Comparison of ENCODE assay signal across 23 cellular contexts in genomic region chr12:99957866-99958466, GRCh38. TPM values are rescaled to one million over a fixed set of nuclear protein-coding genes. Genes with fewer than 3 reads are reported as not detected.
DNase-seq lines count a peak whose midpoint lies in the region; ATAC-seq and TF ChIP-seq lines count a peak whose summit lies in the region.
"Had no signal": no experiment of that assay in that cellular context is flagged by ENCODE, and none has a peak within 500 bp of the region (broad histone marks: within the 10 kb centered on the region; RNA-seq: fewer than 3 reads in every experiment).

No MANE protein-coding gene starts in this region.

- no peaks in the 10 kb centered on the region for H3K9me3 Mint-ChIP-seq in MCF 10A (ENCODE audit: unreplicated experiment)

- CTCF ChIA-PET in MCF 10A (lab: Yijun Ruan, JAX) (interaction anchor here (0.6 kb wide), 1 partner anchor 1884 kb away, joined by 3 read pairs; no protein-coding TSS in a partner anchor), mammary epithelial cell (lab: Charles Lee; ENCODE audit: low non-redundant PET) (no interaction called here)

- H3K27me3 Mint-ChIP-seq in MCF 10A (ENCODE audit: insufficient read depth, unreplicated experiment) = no peaks in the 10 kb centered on the region
- H3K27me3 Mint-ChIP-seq: IgD-negative memory B cell had no signal

- peaks cover 5% of the 10 kb centered on the region for H3K36me3 Mint-ChIP-seq in MCF 10A (ENCODE audit: insufficient read depth, unreplicated experiment)
- H3K36me3 Mint-ChIP-seq: IgD-negative memory B cell had no signal

- no peak for TF ChIP-seq CTCF in MCF 10A (IDR thresholded peaks at IDR 0.05; ENCODE audit: unreplicated experiment)
- TF ChIP-seq CTCF in mammary epithelial cell (conservative IDR thresholded peaks at IDR 0.05 in 1 of 2, IDR thresholded peaks at IDR 0.05 in 1 of 2; ENCODE audit: extremely low read depth in 1 of 2, insufficient read depth in 1 of 2, low read depth in 1 of 2, low read length in 2 of 2) = no peak
- no peak for TF ChIP-seq CTCF in VCaP (conservative IDR thresholded peaks at IDR 0.05)
- no peak for TF ChIP-seq CTCF in fibroblast of mammary gland (conservative IDR thresholded peaks at IDR 0.05; ENCODE audit: control insufficient read depth, insufficient read depth, low read depth, low read length)
- no peak for TF ChIP-seq CTCF in adrenal gland (IDR thresholded peaks at IDR 0.05)

- POLR2A ChIA-PET in MCF 10A (lab: Yijun Ruan, JAX) = interaction anchor here (2.5 kb wide), 1 partner anchor 48 kb away, joined by 11 read pairs; no protein-coding TSS in a partner anchor

- peak; percentile 27 for DNase-seq in MCF 10A (ENCODE audit: unreplicated experiment)
- DNase-seq in mammary epithelial cell = no peak
- peak; percentile 24 for DNase-seq in fibroblast of mammary gland (ENCODE audit: low read depth)
- no peak for DNase-seq in hepatic stellate cell (ENCODE audit: low spot score)
- no peak for DNase-seq in adrenal gland
- DNase-seq: AML-193, DMS79 treated with DMSO at 0.1 percent for 48 hours, GOT3, HCEC 1CT, MM.1S, NCI-H1092, NCI-H1436, NCI-H187 treated with DMSO at 0.1 percent for 48 hours, NCI-H2227 treated with DMSO at 0.1 percent for 48 hours, NCI-H524, NCI-H82 had no signal

- no peaks in the 10 kb centered on the region for H3K36me3 ChIP-seq in mammary epithelial cell (ENCODE audit: insufficient read depth, low read length)
- H3K36me3 ChIP-seq in adrenal gland (replicated peaks in 1 of 2) = no peaks in the 10 kb centered on the region
- H3K36me3 ChIP-seq: SJSA1 had no signal

- intact Hi-C loops in MCF 10A (cut with micrococcal nuclease) (loop anchor here (5.0 kb wide), 1 partner anchor 41 kb away; no protein-coding TSS in a partner anchor), mammary epithelial cell (cut with micrococcal nuclease) (no loop called here), adrenal gland (cut with DNase I) (no loop called here)

- no peak for ATAC-seq in HG02571 (IDR thresholded peaks at IDR 0.05; ENCODE audit: unreplicated experiment)
- ATAC-seq in GM19023 (IDR thresholded peaks at IDR 0.05; ENCODE audit: unreplicated experiment) = no peak
- ATAC-seq: GM12878, Right ventricle myocardium inferior had no signal

- H3K79me2 ChIP-seq in mammary epithelial cell (ENCODE audit: insufficient read depth, low read length) = no peaks in the 10 kb centered on the region

- in situ Hi-C loops in mammary epithelial cell (cut with MboI; ENCODE audit: low sequenced_read_pairs in 2 of 2) = no loop called here

- peaks cover 32% of the 10 kb centered on the region for H3K4me1 Mint-ChIP-seq in MCF 10A (ENCODE audit: insufficient read depth, unreplicated experiment)
- H3K4me1 Mint-ChIP-seq: IgD-negative memory B cell had no signal

- H3K27ac ChIP-seq in mammary epithelial cell (ENCODE audit: insufficient read depth, low read depth, low read length) (no peak overlapping the region), VCaP (peak overlapping the region; percentile 90; the same call in 1 of the 2 replicates), adrenal gland (no peak overlapping the region)
- H3K27ac ChIP-seq: SJSA1 had no signal

- no peak overlapping the region for H2AFZ ChIP-seq in mammary epithelial cell (ENCODE audit: low read depth, low read length)

- H3K4me1 ChIP-seq in mammary epithelial cell (ENCODE audit: insufficient read depth, low read length) (no peaks in the 10 kb centered on the region), adrenal gland (replicated peaks in 1 of 2) (peaks cover 0 to 11% of the 10 kb centered on the region in 2 donors)
- H3K4me1 ChIP-seq: SJSA1 had no signal

- no peak overlapping the region for H3K4me2 ChIP-seq in mammary epithelial cell (ENCODE audit: insufficient read depth, low read depth, low read length)

- dilution Hi-C loops in mammary epithelial cell (cut with HindIII; ENCODE audit: low sequenced_read_pairs) = no loop called here

- 49% methylated on average over 4 of the region's 4 CpGs for WGBS in mammary epithelial cell (ENCODE audit: low coverage, missing lambda C conversion rate)
- whole genome bisulfite sequencing in adrenal gland, 4 donors = 63 to 87% (median 76%) methylated on average over 4 of the region's 4 CpGs

- no peak overlapping the region for H3K27ac Mint-ChIP-seq in MCF 10A (ENCODE audit: low read depth, unreplicated experiment)
- H3K27ac Mint-ChIP-seq: IgD-negative memory B cell had no signal

- no TSS peak for BruUV-seq in MCF 10A (replicated peaks; lab: Mats Ljungman, UMichigan)
- BruUV-seq in mammary epithelial cell (replicated peaks; lab: Mats Ljungman, UMichigan) = no TSS peak

- H3K4me3 ChIP-seq in mammary epithelial cell (replicated peaks in 1 of 3; ENCODE audit: insufficient read depth in 1 of 3, low read depth in 2 of 3, low read length in 3 of 3) (no peak overlapping the region), fibroblast of mammary gland (ENCODE audit: control insufficient read depth, low read depth, low read length) (no peak overlapping the region), adrenal gland (no peak overlapping the region)
- H3K4me3 ChIP-seq: GM12878, SJSA1 had no signal

- H3K9ac ChIP-seq in mammary epithelial cell (ENCODE audit: insufficient read depth, low read length) = no peak overlapping the region

- H4K20me1 ChIP-seq in mammary epithelial cell (ENCODE audit: insufficient read depth, low read length) = no peaks in the 10 kb centered on the region

- H3K27me3 ChIP-seq in mammary epithelial cell (ENCODE audit: insufficient read depth, low read length) (peaks cover 2% of the 10 kb centered on the region), adrenal gland (no peaks in the 10 kb centered on the region)

- TF ChIP-seq POLR2A in adrenal gland (IDR thresholded peaks at IDR 0.05) = no peak

- H3K4me3 Mint-ChIP-seq in MCF 10A (ENCODE audit: unreplicated experiment) = no peak overlapping the region
- H3K4me3 Mint-ChIP-seq: IgD-negative memory B cell had no signal

- H3K9me3 ChIP-seq in mammary epithelial cell (replicated peaks; ENCODE audit: insufficient read depth, low read length) (no peaks in the 10 kb centered on the region), adrenal gland (replicated peaks in 1 of 3) (no peaks in the 10 kb centered on the region)
- H3K9me3 ChIP-seq: SJSA1 had no signal

RNA-seq across cellular contexts. Expression of gene ANKS1B, which starts 26.8 kb away (rescaled TPM):
- total RNA-seq in MCF 10A (2022) = 17.7 and 18.8 TPM in 2 replicates
- 1 to 10 TPM in 1 of 2 donors, not detected in 1; 1.3 TPM for total RNA-seq in mammary epithelial cell
- polyA plus RNA-seq in mammary epithelial cell = not detected
- not detected for polyA minus RNA-seq in mammary epithelial cell
- 10 to 100 TPM in 5 of 8 donors, 1 to 10 TPM in 3; 5.5 to 28.1 (median 11.1) TPM for total RNA-seq in adrenal gland
- polyA plus RNA-seq in adrenal gland = 1 to 10 TPM; 1.3 to 4.4 (median 4.0) TPM
- total RNA-seq: GM12878, SJSA1 had no signal
- polyA plus RNA-seq: IgD-negative memory B cell had no signal

Comparison
In these comparisons a context has a peak if more than half of its experiments do, and no peak if none do; other contexts are left out.
1. DNase-seq: peak in MCF 10A (single experiment) and fibroblast of mammary gland (single experiment); none in mammary epithelial cell (single experiment), hepatic stellate cell (single experiment) and adrenal gland (0 of 7).